Comparison of ENCODE assay signal across 2 cellular contexts in the genomic region with DNA sequence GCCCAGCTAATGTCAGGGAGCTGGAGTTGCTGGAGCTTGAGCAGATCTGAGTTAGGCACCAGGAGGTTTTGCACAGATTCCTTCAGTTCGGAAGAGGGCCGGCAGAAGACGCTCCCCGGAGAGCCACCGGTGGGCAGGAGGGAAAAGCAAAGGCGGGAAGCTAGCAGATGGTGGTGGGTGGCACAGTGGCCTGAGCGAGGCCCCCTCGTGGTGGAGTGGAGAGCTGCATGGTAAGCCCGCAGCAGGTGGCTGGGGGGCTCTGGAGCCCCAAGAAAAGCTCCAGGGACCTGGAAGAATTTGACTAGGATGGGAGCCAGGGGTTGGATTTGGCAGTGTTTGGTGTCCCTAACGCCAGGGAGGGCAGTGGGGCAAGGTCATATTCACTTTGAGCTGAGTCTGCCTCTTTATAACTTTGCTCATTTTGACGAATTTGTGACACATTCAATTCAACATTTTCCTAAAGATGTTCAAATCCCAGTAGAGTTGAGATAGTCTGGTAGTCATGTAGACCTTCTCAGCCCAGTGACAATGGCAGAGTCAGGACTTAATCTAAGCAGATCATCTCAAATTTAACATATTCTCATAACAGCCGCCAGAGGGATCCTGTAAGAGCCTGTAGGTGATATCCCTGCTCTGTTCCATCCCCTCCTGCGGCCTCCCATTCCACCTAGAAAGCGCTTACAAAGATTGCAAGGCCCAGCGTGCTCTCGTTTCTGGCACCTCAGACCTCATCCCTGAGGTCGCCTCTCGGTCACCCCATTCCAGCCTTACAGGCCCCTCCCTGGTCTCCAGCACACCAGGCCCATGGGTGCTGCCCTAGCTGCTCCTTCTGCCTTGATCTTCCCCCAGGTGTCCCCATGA.
TF ChIP-seq lines count a peak whose summit lies in the region.

No MANE protein-coding gene starts in this region.

TF ChIP-seq in GM23338, 12 proteins besides CTCF, POLR2A, EP300 and RAD21 (continues in another document):
- TF ChIP-seq EZH2 (IDR thresholded peaks at IDR 0.05; ENCODE audit: low read depth, unreplicated experiment) (no peak), ZNF114 (CRISPR knock-in tag; IDR thresholded peaks at IDR 0.05) (no peak), EZH2phosphoT487 (IDR thresholded peaks at IDR 0.05; ENCODE audit: unreplicated experiment) (no peak), NANOG (IDR thresholded peaks at IDR 0.05; ENCODE audit: borderline replicate concordance) (no peak), CREB1 (CRISPR knock-in tag; IDR thresholded peaks at IDR 0.05; ENCODE audit: low read depth) (no peak), POLR2AphosphoS5 (IDR thresholded peaks at IDR 0.05; ENCODE audit: low read depth) (no peak), ZNF331 (CRISPR knock-in tag; IDR thresholded peaks at IDR 0.05; ENCODE audit: low read depth) (no peak), JUNB (IDR thresholded peaks at IDR 0.05; ENCODE audit: unreplicated experiment) (no peak)
- TF ChIP-seq, protein P1, sequence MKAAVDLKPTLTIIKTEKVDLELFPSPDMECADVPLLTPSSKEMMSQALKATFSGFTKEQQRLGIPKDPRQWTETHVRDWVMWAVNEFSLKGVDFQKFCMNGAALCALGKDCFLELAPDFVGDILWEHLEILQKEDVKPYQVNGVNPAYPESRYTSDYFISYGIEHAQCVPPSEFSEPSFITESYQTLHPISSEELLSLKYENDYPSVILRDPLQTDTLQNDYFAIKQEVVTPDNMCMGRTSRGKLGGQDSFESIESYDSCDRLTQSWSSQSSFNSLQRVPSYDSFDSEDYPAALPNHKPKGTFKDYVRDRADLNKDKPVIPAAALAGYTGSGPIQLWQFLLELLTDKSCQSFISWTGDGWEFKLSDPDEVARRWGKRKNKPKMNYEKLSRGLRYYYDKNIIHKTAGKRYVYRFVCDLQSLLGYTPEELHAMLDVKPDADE (IDR thresholded peaks at IDR 0.05): no peak
- TF ChIP-seq, protein P2, sequence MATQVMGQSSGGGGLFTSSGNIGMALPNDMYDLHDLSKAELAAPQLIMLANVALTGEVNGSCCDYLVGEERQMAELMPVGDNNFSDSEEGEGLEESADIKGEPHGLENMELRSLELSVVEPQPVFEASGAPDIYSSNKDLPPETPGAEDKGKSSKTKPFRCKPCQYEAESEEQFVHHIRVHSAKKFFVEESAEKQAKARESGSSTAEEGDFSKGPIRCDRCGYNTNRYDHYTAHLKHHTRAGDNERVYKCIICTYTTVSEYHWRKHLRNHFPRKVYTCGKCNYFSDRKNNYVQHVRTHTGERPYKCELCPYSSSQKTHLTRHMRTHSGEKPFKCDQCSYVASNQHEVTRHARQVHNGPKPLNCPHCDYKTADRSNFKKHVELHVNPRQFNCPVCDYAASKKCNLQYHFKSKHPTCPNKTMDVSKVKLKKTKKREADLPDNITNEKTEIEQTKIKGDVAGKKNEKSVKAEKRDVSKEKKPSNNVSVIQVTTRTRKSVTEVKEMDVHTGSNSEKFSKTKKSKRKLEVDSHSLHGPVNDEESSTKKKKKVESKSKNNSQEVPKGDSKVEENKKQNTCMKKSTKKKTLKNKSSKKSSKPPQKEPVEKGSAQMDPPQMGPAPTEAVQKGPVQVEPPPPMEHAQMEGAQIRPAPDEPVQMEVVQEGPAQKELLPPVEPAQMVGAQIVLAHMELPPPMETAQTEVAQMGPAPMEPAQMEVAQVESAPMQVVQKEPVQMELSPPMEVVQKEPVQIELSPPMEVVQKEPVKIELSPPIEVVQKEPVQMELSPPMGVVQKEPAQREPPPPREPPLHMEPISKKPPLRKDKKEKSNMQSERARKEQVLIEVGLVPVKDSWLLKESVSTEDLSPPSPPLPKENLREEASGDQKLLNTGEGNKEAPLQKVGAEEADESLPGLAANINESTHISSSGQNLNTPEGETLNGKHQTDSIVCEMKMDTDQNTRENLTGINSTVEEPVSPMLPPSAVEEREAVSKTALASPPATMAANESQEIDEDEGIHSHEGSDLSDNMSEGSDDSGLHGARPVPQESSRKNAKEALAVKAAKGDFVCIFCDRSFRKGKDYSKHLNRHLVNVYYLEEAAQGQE (IDR thresholded peaks at IDR 0.05; ENCODE audit: unreplicated experiment): no peak

TF ChIP-seq in K562, 482 proteins besides CTCF, POLR2A, EP300 and RAD21:
- TF ChIP-seq, protein P3, sequence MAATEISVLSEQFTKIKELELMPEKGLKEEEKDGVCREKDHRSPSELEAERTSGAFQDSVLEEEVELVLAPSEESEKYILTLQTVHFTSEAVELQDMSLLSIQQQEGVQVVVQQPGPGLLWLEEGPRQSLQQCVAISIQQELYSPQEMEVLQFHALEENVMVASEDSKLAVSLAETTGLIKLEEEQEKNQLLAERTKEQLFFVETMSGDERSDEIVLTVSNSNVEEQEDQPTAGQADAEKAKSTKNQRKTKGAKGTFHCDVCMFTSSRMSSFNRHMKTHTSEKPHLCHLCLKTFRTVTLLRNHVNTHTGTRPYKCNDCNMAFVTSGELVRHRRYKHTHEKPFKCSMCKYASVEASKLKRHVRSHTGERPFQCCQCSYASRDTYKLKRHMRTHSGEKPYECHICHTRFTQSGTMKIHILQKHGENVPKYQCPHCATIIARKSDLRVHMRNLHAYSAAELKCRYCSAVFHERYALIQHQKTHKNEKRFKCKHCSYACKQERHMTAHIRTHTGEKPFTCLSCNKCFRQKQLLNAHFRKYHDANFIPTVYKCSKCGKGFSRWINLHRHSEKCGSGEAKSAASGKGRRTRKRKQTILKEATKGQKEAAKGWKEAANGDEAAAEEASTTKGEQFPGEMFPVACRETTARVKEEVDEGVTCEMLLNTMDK (IDR thresholded peaks at IDR 0.05; ENCODE audit: borderline replicate concordance, insufficient read depth, low read depth, low read length, poor library complexity, severe bottlenecking): peak; percentile 32
- TF ChIP-seq ZNF212 (CRISPR knock-in tag; IDR thresholded peaks at IDR 0.05): no peak
- TF ChIP-seq, protein P4, sequence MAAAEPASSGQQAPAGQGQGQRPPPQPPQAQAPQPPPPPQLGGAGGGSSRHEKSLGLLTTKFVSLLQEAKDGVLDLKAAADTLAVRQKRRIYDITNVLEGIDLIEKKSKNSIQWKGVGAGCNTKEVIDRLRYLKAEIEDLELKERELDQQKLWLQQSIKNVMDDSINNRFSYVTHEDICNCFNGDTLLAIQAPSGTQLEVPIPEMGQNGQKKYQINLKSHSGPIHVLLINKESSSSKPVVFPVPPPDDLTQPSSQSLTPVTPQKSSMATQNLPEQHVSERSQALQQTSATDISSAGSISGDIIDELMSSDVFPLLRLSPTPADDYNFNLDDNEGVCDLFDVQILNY (CRISPR knock-in tag; IDR thresholded peaks at IDR 0.05): no peak
- TF ChIP-seq, protein P5, sequence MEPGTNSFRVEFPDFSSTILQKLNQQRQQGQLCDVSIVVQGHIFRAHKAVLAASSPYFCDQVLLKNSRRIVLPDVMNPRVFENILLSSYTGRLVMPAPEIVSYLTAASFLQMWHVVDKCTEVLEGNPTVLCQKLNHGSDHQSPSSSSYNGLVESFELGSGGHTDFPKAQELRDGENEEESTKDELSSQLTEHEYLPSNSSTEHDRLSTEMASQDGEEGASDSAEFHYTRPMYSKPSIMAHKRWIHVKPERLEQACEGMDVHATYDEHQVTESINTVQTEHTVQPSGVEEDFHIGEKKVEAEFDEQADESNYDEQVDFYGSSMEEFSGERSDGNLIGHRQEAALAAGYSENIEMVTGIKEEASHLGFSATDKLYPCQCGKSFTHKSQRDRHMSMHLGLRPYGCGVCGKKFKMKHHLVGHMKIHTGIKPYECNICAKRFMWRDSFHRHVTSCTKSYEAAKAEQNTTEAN (CRISPR knock-in tag; IDR thresholded peaks at IDR 0.05): no peak
- TF ChIP-seq KDM1A (IDR thresholded peaks at IDR 0.05): no peak
- TF ChIP-seq ZNF830 (CRISPR knock-in tag; IDR thresholded peaks at IDR 0.05): no peak
- TF ChIP-seq EP400 (IDR thresholded peaks at IDR 0.05): no peak
- TF ChIP-seq SMC3 (conservative IDR thresholded peaks at IDR 0.05; ENCODE audit: insufficient read depth, low read depth, low read length): peak; percentile 43
- TF ChIP-seq BRD9 (IDR thresholded peaks at IDR 0.05; ENCODE audit: low read depth, partially characterized antibody): no peak
- no peak for TF ChIP-seq MIER1 (IDR thresholded peaks at IDR 0.05; ENCODE audit: low read depth)
- TF ChIP-seq, protein P6, sequence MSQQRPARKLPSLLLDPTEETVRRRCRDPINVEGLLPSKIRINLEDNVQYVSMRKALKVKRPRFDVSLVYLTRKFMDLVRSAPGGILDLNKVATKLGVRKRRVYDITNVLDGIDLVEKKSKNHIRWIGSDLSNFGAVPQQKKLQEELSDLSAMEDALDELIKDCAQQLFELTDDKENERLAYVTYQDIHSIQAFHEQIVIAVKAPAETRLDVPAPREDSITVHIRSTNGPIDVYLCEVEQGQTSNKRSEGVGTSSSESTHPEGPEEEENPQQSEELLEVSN (IDR thresholded peaks at IDR 0.05; ENCODE audit: borderline replicate concordance in 1 of 2, extremely low read depth in 1 of 2, insufficient read depth in 1 of 2, insufficient read length in 1 of 2, low read depth in 1 of 2, low read length in 1 of 2, poor library complexity in 1 of 2, severe bottlenecking in 1 of 2): peak in 1 of 2 experiments; percentile 77
- TF ChIP-seq, protein P7, sequence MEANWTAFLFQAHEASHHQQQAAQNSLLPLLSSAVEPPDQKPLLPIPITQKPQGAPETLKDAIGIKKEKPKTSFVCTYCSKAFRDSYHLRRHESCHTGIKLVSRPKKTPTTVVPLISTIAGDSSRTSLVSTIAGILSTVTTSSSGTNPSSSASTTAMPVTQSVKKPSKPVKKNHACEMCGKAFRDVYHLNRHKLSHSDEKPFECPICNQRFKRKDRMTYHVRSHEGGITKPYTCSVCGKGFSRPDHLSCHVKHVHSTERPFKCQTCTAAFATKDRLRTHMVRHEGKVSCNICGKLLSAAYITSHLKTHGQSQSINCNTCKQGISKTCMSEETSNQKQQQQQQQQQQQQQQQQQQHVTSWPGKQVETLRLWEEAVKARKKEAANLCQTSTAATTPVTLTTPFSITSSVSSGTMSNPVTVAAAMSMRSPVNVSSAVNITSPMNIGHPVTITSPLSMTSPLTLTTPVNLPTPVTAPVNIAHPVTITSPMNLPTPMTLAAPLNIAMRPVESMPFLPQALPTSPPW (CRISPR knock-in tag; IDR thresholded peaks at IDR 0.05): no peak
- TF ChIP-seq ZNF699 (CRISPR knock-in tag; IDR thresholded peaks at IDR 0.05; ENCODE audit: insufficient replicate concordance): no peak
- TF ChIP-seq, protein P8, sequence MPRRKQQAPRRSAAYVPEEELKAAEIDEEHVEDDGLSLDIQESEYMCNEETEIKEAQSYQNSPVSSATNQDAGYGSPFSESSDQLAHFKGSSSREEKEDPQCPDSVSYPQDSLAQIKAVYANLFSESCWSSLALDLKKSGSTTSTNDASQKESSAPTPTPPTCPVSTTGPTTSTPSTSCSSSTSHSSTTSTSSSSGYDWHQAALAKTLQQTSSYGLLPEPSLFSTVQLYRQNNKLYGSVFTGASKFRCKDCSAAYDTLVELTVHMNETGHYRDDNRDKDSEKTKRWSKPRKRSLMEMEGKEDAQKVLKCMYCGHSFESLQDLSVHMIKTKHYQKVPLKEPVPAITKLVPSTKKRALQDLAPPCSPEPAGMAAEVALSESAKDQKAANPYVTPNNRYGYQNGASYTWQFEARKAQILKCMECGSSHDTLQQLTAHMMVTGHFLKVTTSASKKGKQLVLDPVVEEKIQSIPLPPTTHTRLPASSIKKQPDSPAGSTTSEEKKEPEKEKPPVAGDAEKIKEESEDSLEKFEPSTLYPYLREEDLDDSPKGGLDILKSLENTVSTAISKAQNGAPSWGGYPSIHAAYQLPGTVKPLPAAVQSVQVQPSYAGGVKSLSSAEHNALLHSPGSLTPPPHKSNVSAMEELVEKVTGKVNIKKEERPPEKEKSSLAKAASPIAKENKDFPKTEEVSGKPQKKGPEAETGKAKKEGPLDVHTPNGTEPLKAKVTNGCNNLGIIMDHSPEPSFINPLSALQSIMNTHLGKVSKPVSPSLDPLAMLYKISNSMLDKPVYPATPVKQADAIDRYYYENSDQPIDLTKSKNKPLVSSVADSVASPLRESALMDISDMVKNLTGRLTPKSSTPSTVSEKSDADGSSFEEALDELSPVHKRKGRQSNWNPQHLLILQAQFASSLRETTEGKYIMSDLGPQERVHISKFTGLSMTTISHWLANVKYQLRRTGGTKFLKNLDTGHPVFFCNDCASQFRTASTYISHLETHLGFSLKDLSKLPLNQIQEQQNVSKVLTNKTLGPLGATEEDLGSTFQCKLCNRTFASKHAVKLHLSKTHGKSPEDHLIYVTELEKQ (CRISPR knock-in tag; IDR thresholded peaks at IDR 0.05): no peak
- TF ChIP-seq NFE2 (IDR thresholded peaks at IDR 0.05; ENCODE audit: low read depth): no peak
- no peak for TF ChIP-seq POLR2G (IDR thresholded peaks at IDR 0.05; ENCODE audit: low read depth, low read length)
